Comparison of ENCODE assay signal across 12 cellular contexts in the genomic region with DNA sequence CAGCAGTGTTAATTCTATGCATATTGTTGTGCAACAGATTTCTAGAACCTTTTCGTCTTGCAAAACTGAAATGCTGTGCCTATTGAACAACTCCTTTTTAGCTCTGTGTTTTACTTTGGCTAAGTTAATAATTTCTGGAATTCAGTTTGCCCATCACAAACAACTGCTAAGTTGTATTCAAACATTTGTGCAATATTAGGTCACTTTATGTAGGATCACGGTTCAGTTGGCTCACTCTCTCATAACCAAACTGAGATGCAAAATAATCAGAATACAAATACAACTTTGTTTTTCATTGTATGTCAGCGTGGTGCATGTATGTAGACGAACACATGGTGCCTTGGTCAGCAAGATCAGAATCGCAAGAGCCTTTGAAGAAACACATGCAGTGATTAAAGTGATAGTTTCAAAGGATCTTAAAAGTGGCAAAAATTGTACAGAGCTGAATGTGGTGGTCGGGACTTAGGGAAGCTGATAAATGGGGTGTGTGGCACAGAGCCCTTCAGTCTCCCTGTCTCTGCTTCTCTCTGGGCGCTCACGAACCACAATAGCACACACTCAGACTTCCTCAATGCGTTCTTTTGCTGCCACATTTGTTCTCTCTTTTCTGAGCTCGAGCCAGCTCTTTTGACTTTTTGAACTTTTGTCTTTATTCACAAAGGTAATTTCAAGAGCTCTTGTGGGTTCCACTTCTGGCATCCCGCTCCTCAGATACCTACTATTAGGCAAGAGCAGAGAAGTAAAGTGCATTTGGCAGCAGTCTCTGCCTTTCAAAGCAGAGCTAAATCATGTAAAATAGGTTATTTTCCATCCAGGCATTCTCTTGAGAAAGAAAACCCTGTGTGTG.
DNase-seq lines count a peak whose midpoint lies in the region; ATAC-seq and TF ChIP-seq lines count a peak whose summit lies in the region.
"Had no signal": no experiment of that assay in that cellular context is flagged by ENCODE, and none has a peak within 500 bp of the region (broad histone marks: within the 10 kb centered on the region; RNA-seq: fewer than 3 reads in every experiment).

No MANE protein-coding gene starts in this region.

- H3K9ac ChIP-seq in SK-N-MC (ENCODE audit: insufficient read length): no peak overlapping the region

- DNase-seq in CD1c-positive myeloid dendritic cell (ENCODE audit: extremely low spot score): peak; percentile 57
- DNase-seq in SK-N-MC (ENCODE audit: low read depth, low spot score): no peak
- no peak for DNase-seq in left lung
- DNase-seq in A172 (ENCODE audit: low spot score): no peak
- no peak for DNase-seq in stimulated activated CD4-positive, alpha-beta T cell treated with anti-CD3 and anti-CD28 coated beads, Interleukin-15, amount 100 ng/mL, for 24 hours
- DNase-seq in OCI-M2 (lab: John Stamatoyannopoulos, UW; ENCODE audit: unreplicated experiment): no peak
- no peak for DNase-seq in activated T-cell treated with anti-CD3 and anti-CD28 coated beads, Interleukin-2, amount 50 U/mL, for 72 hours
- DNase-seq: activated effector memory CD4-positive, alpha-beta T cell treated with Interleukin-2 at 50 U/mL for 16 hours; Peyer's patch; psoas muscle; substantia nigra had no signal

- H3K36me3 Mint-ChIP-seq in activated T-cell treated with anti-CD3 and anti-CD28 coated beads, Interleukin-2, amount 50 U/mL, for 72 hours (ENCODE audit: insufficient read depth in 2 of 2): peaks cover 1 to 5% of the 10 kb centered on the region in 2 donors

- no peak overlapping the region for H3K4me3 Mint-ChIP-seq in activated T-cell treated with anti-CD3 and anti-CD28 coated beads, Interleukin-2, amount 50 U/mL, for 72 hours

- H3K27me3 Mint-ChIP-seq in activated T-cell treated with anti-CD3 and anti-CD28 coated beads, Interleukin-2, amount 50 U/mL, for 72 hours (ENCODE audit: low read depth): peaks cover 19% of the 10 kb centered on the region

- H3K4me3 ChIP-seq in SK-N-MC (0 out of 2 replicates have a peak overlapping the region, but pooled peaks have one; percentile 18), left lung (no peak overlapping the region)
- H3K4me3 ChIP-seq: Peyer's patch, psoas muscle had no signal

- intact Hi-C loops in left lung (cut with DNase I): no loop called here

- no peak overlapping the region for H3K27ac Mint-ChIP-seq in activated T-cell treated with anti-CD3 and anti-CD28 coated beads, Interleukin-2, amount 50 U/mL, for 72 hours

- no peaks in the 10 kb centered on the region for H3K9me3 ChIP-seq in SK-N-MC (ENCODE audit: low read depth, low read length)
- H3K9me3 ChIP-seq in left lung: no peaks in the 10 kb centered on the region
- H3K9me3 ChIP-seq: Peyer's patch, psoas muscle had no signal

- ATAC-seq in GM19324 (IDR thresholded peaks at IDR 0.05; ENCODE audit: low FRiP score, unreplicated experiment) (peak; percentile 35), left lung (peak; percentile 72)
- no peak for ATAC-seq in activated T-cell treated with anti-CD3 and anti-CD28 coated beads, Interleukin-2, amount 50 U/mL, for 72 hours (replicated peaks in 1 of 2)
- ATAC-seq: psoas muscle had no signal

- H3K9me3 Mint-ChIP-seq in activated T-cell treated with anti-CD3 and anti-CD28 coated beads, Interleukin-2, amount 50 U/mL, for 72 hours: peaks cover 0 to 4% of the 10 kb centered on the region in 2 donors

- peaks cover 37 to 90% of the 10 kb centered on the region in 2 donors for H3K4me1 ChIP-seq in left lung
- H3K4me1 ChIP-seq: Peyer's patch, psoas muscle had no signal

- no peaks in the 10 kb centered on the region for H3K4me1 Mint-ChIP-seq in activated T-cell treated with anti-CD3 and anti-CD28 coated beads, Interleukin-2, amount 50 U/mL, for 72 hours (ENCODE audit: low read depth)

- H3K36me3 ChIP-seq in SK-N-MC (ENCODE audit: insufficient read depth, low read length) (peaks cover 79% of the 10 kb centered on the region), left lung (no peaks in the 10 kb centered on the region)
- H3K36me3 ChIP-seq: Peyer's patch had no signal

- H3K27me3 ChIP-seq in left lung: no peaks in the 10 kb centered on the region
- H3K27me3 ChIP-seq: Peyer's patch had no signal

- TF ChIP-seq CTCF in left lung (IDR thresholded peaks at IDR 0.05): no peak

- H3K27ac ChIP-seq in SK-N-MC (peak overlapping the region; percentile 70), left lung (peak overlapping the region; percentile 39 to 77)
- H3K27ac ChIP-seq: Peyer's patch, psoas muscle had no signal

Comparison
In these comparisons a context has a peak if more than half of its experiments do, and no peak if none do; other contexts are left out.
1. ATAC-seq: peak in GM19324 (single experiment) and left lung (single experiment); none in activated T-cell treated with anti-CD3 and anti-CD28 coated beads, Interleukin-2, amount 50 U/mL, for 72 hours (0 of 2).